ENCODE assay signal across 8 cellular contexts in genomic region chr2:69770193-69770702, GRCh38. TPM values are rescaled to one million over a fixed set of nuclear protein-coding genes. Genes with fewer than 3 reads are reported as not detected.
DNase-seq lines count a peak whose midpoint lies in the region; ATAC-seq, FAIRE-seq and TF ChIP-seq lines count a peak whose summit lies in the region.

No MANE protein-coding gene starts in this region.

- H3K4me3 Mint-ChIP-seq in natural killer cell treated with Interleukin-12 subunit alpha and Interleukin-12 subunit beta and Interleukin-15 and Interleukin-18, amount 100 ng/mL, for 72 hours, result peak overlapping the region; percentile 65

- H3K4me1 Mint-ChIP-seq in natural killer cell treated with Interleukin-12 subunit alpha and Interleukin-12 subunit beta and Interleukin-15 and Interleukin-18, amount 100 ng/mL, for 72 hours (ENCODE audit: low read depth in 2 of 2), result peaks cover 66 to 72% of the 10 kb centered on the region in 2 donors

- peaks cover 0 to 8% (median 6%) of the 10 kb centered on the region in 4 experiments; a peak in 4 of 7 replicates for H3K4me1 ChIP-seq in H1 (replicated peaks in 1 of 4; ENCODE audit: control insufficient read depth in 3 of 4, insufficient read depth in 4 of 4, low read length in 3 of 4)

- H3K36me3 Mint-ChIP-seq in natural killer cell treated with Interleukin-12 subunit alpha and Interleukin-12 subunit beta and Interleukin-15 and Interleukin-18, amount 100 ng/mL, for 72 hours, result no peaks in the 10 kb centered on the region

- H3K14ac ChIP-seq in H1 (ENCODE audit: insufficient read length), result no peak overlapping the region

- H3K4ac ChIP-seq in H1 (replicated peaks; ENCODE audit: insufficient read length, low read depth, low read length), result no peak overlapping the region

- no peaks in the 10 kb centered on the region; the same call in 1 of the 2 replicates for H3K79me1 ChIP-seq in H1 (ENCODE audit: low read depth, low read length)

- no peak overlapping the region for H3K9ac ChIP-seq in H1 (replicated peaks in 1 of 4; ENCODE audit: extremely low read depth in 1 of 4, low read depth in 3 of 4, low read length in 3 of 4)

- no peak overlapping the region for H4K5ac ChIP-seq in H1 (ENCODE audit: insufficient read length, low read depth, low read length)

- no peak overlapping the region for H3K4me2 ChIP-seq in H1 (ENCODE audit: insufficient read depth in 1 of 2, low read depth in 2 of 2, low read length in 2 of 2)

- H2BK5ac ChIP-seq in H1 (ENCODE audit: low read depth, low read length), result no peak overlapping the region

- TF ChIP-seq EP300 in H1 (IDR thresholded peaks at IDR 0.05; ENCODE audit: borderline replicate concordance in 1 of 2, low read depth in 2 of 2, low read length in 2 of 2), result no peak

- H3K79me2 ChIP-seq in H1 (ENCODE audit: control insufficient read depth in 1 of 2, insufficient read depth in 2 of 2, low read length in 2 of 2), result no peaks in the 10 kb centered on the region

- H3K27me3 Mint-ChIP-seq in natural killer cell treated with Interleukin-12 subunit alpha and Interleukin-12 subunit beta and Interleukin-15 and Interleukin-18, amount 100 ng/mL, for 72 hours, result no peaks in the 10 kb centered on the region

- no peak overlapping the region for H4K8ac ChIP-seq in H1 (ENCODE audit: extremely low read depth, insufficient read depth, low read length)

- H4K20me1 ChIP-seq in H1 (replicated peaks in 1 of 2; ENCODE audit: control insufficient read depth in 1 of 2, insufficient read depth in 2 of 2, low read length in 2 of 2), result no peaks in the 10 kb centered on the region

- peak; percentile 87 to 91 for ATAC-seq in natural killer cell treated with Interleukin-12 subunit alpha and Interleukin-12 subunit beta and Interleukin-15 and Interleukin-18, amount 100 ng/mL, for 72 hours
- ATAC-seq in GM18870 (IDR thresholded peaks at IDR 0.05; ENCODE audit: unreplicated experiment), result no peak
- ATAC-seq in GM21576 (IDR thresholded peaks at IDR 0.05; ENCODE audit: unreplicated experiment), result no peak

- H3K9me3 ChIP-seq in H1 (ENCODE audit: insufficient read depth in 2 of 2, low read depth in 1 of 2, low read length in 1 of 2), result no peaks in the 10 kb centered on the region

- H4K91ac ChIP-seq in H1 (replicated peaks; ENCODE audit: insufficient read length, low read length), result no peak overlapping the region

- peak overlapping the region; percentile 29; the same call in 1 of the 2 replicates for H2BK12ac ChIP-seq in H1 (ENCODE audit: low read depth, low read length)

- no peaks in the 10 kb centered on the region for H3K9me3 Mint-ChIP-seq in natural killer cell treated with Interleukin-12 subunit alpha and Interleukin-12 subunit beta and Interleukin-15 and Interleukin-18, amount 100 ng/mL, for 72 hours

- no peaks in the 10 kb centered on the region for H3K36me3 ChIP-seq in H1 (ENCODE audit: control insufficient read depth in 2 of 4, insufficient read depth in 4 of 4, low read length in 3 of 4)

- no peak overlapping the region for H2BK15ac ChIP-seq in H1 (ENCODE audit: low read length)

- peak overlapping the region; percentile 79 to 82 for H3K27ac Mint-ChIP-seq in natural killer cell treated with Interleukin-12 subunit alpha and Interleukin-12 subunit beta and Interleukin-15 and Interleukin-18, amount 100 ng/mL, for 72 hours

- no peak for FAIRE-seq in H1 (lab: Jason Lieb, UNC)

- no peak overlapping the region for H2BK20ac ChIP-seq in H1 (ENCODE audit: low read length)

- no peaks in the 10 kb centered on the region for H3K23me2 ChIP-seq in H1 (ENCODE audit: low read depth, low read length)

- WGBS in H1 (ENCODE audit: extremely low coverage in 1 of 2, insufficient coverage in 1 of 2, insufficient read length in 1 of 2, insufficient replicate concordance in 2 of 2, low coverage in 1 of 2, low lambda C conversion rate in 2 of 2, missing lambda C conversion rate in 1 of 2), 2 experiments, result 87% methylated on average over 5 of the region's 5 CpGs; no CpG with 5 or more reads in 1 of the 2 experiments

- TF ChIP-seq POLR2A in H1 (IDR thresholded peaks at IDR 0.05; ENCODE audit: control extremely low read depth in 1 of 2, low read depth in 2 of 2, low read length in 2 of 2), result no peak

- no peak overlapping the region for H3K18ac ChIP-seq in H1 (ENCODE audit: extremely low read depth, low read length)

- TF ChIP-seq CTCF in RWPE1 (conservative IDR thresholded peaks at IDR 0.05; ENCODE audit: low read depth) (no peak), H1 (IDR thresholded peaks at IDR 0.05; ENCODE audit: control extremely low read depth in 1 of 3, insufficient read depth in 1 of 3, low read depth in 1 of 3, low read length in 3 of 3) (no peak)

- peak overlapping the region; percentile 92 for H2AK5ac ChIP-seq in H1 (ENCODE audit: low read depth, low read length)

- no peak overlapping the region for H3K4me3 ChIP-seq in H1 (ENCODE audit: extremely low read depth in 1 of 4, insufficient read depth in 2 of 4, low read depth in 3 of 4, low read length in 4 of 4)

- no peak overlapping the region for H2BK120ac ChIP-seq in H1 (replicated peaks; ENCODE audit: low read depth, low read length)

- H3K23ac ChIP-seq in H1 (ENCODE audit: insufficient read length), result no peak overlapping the region

- CTCF ChIA-PET in RWPE1 (lab: Yijun Ruan, JAX) (interaction anchor here (0.6 kb wide), 1 partner anchor 99 kb away, joined by 3 read pairs; no protein-coding TSS in a partner anchor), H1 (lab: Charles Lee; ENCODE audit: partially characterized antibody) (interaction anchor here (1.2 to 1.7 kb wide), 2 partner anchors 45 to 51 kb away, joined by 3 to 5 read pairs; no protein-coding TSS in a partner anchor)

- TF ChIP-seq RAD21 in H1 (IDR thresholded peaks at IDR 0.05 in 1 of 2, conservative IDR thresholded peaks at IDR 0.05 in 1 of 2; ENCODE audit: low read depth in 2 of 2, low read length in 2 of 2), result no peak

- no peaks in the 10 kb centered on the region for H3K27me3 ChIP-seq in H1 (replicated peaks in 1 of 4; ENCODE audit: control insufficient read depth in 3 of 4, extremely low read depth in 1 of 4, insufficient read depth in 3 of 4, low read length in 3 of 4)

- H3K27ac ChIP-seq in RWPE1 (peak overlapping the region; percentile 94), H1 (ENCODE audit: low read depth, low read length) (no peak overlapping the region)

- DNase-seq in activated CD8-positive, alpha-beta memory T cell treated with anti-CD3 and anti-CD28 coated beads for 24 hours, result peak; percentile 61
- DNase-seq in activated CD8-positive, alpha-beta memory T cell treated with anti-CD3 and anti-CD28 coated beads, Interleukin-2, amount 50 U/mL, for 4 hours, result no peak
- DNase-seq in RWPE1 (ENCODE audit: low spot score), result peak; percentile 82
- no peak for DNase-seq in H1 (ENCODE audit: low read depth in 1 of 2, low spot score in 2 of 2)
- peak; percentile 75 for DNase-seq in natural killer cell treated with Interleukin-12 subunit alpha and Interleukin-12 subunit beta and Interleukin-15 and Interleukin-18, amount 100 ng/mL, for 72 hours (ENCODE audit: low spot score)
- no peak for DNase-seq in globus pallidus (ENCODE audit: low spot score)

- H2AFZ ChIP-seq in H1 (ENCODE audit: low read length), result no peak overlapping the region

- no peak overlapping the region for H3K56ac ChIP-seq in H1 (replicated peaks; ENCODE audit: insufficient read length, low read depth, low read length)

- POLR2A ChIA-PET in RWPE1 (lab: Yijun Ruan, JAX; ENCODE audit: low non-redundant PET) (no interaction called here), H1 (lab: Charles Lee; ENCODE audit: partially characterized antibody) (no interaction called here)

TF ChIP-seq in H1, 55 proteins besides CTCF, POLR2A, EP300 and RAD21:
- TF ChIP-seq ZNF274 (IDR thresholded peaks at IDR 0.05; ENCODE audit: borderline replicate concordance, extremely low read depth, low read length) (no peak), JUN (IDR thresholded peaks at IDR 0.05; ENCODE audit: low read depth, low read length) (no peak), EGR1 (IDR thresholded peaks at IDR 0.05; ENCODE audit: borderline replicate concordance, low read depth, low read length) (no peak), GTF2F1 (IDR thresholded peaks at IDR 0.05; ENCODE audit: borderline replicate concordance, low read depth, low read length) (no peak), BCL11A (IDR thresholded peaks at IDR 0.05; ENCODE audit: low read depth in 2 of 2, low read length in 2 of 2) (no peak), SIN3A (conservative IDR thresholded peaks at IDR 0.05 in 1 of 2, IDR thresholded peaks at IDR 0.05 in 1 of 2; ENCODE audit: low read depth in 1 of 2, low read length in 2 of 2) (no peak)

RNA-seq across cellular contexts. Expression of gene ANXA4, which starts 28.3 kb away (rescaled TPM):
- 16.9 and 17.6 TPM in 2 replicates for total RNA-seq in H1 (2021; fragmentation: NEBNext Ultra II Directional; extraction: Animal tissue kit (Norgen Biotek cat#: 25700))
- 8.9 and 9.4 TPM in 2 replicates for polyA plus RNA-seq in H1 (2011; rRNA removed)
- polyA plus RNA-seq in H1 (2011; cell fraction: cytosol; rRNA removed), result 17.2 TPM
- polyA plus RNA-seq in H1 (2011; cell fraction: nucleus; rRNA removed), result 20.7 TPM
- 21.8 to 31.5 TPM (median 26.2 TPM) in 4 replicates for polyA plus RNA-seq in H1 (2012, experiment 1 of 2)
- polyA plus RNA-seq in H1 (2012, experiment 2 of 2), result 5.4 TPM
- 10.7 TPM for polyA plus RNA-seq in H1 (2013, experiment 1 of 2)
- polyA plus RNA-seq in H1 (2013, experiment 2 of 2), result 9.8 TPM
- polyA minus RNA-seq in H1 (2011; rRNA and poly(A)+ RNA removed), result 24.1 and 26.9 TPM in 2 replicates
- 6.3 TPM for polyA minus RNA-seq in H1 (2011; cell fraction: cytosol; rRNA and poly(A)+ RNA removed)
- 9.0 TPM for polyA minus RNA-seq in H1 (2011; cell fraction: nucleus; rRNA and poly(A)+ RNA removed)
- 10 to 100 TPM; 15.2 to 21.7 TPM for total RNA-seq in natural killer cell treated with Interleukin-12 subunit alpha and Interleukin-12 subunit beta and Interleukin-15 and Interleukin-18, amount 100 ng/mL, for 72 hours

RNA-seq across cellular contexts. Expression of gene GMCL1, which starts 59.2 kb away (rescaled TPM):
- total RNA-seq in H1 (2021; fragmentation: NEBNext Ultra II Directional; extraction: Animal tissue kit (Norgen Biotek cat#: 25700)), result 21.9 and 26.1 TPM in 2 replicates
- polyA plus RNA-seq in H1 (2011; rRNA removed), result 6.3 and 6.5 TPM in 2 replicates
- polyA plus RNA-seq in H1 (2011; cell fraction: cytosol; rRNA removed), result 10.0 TPM
- 8.7 TPM for polyA plus RNA-seq in H1 (2011; cell fraction: nucleus; rRNA removed)
- 8.0 to 14.4 TPM (median 11.8 TPM) in 4 replicates for polyA plus RNA-seq in H1 (2012, experiment 1 of 2)
- polyA plus RNA-seq in H1 (2012, experiment 2 of 2), result 1.5 TPM
- polyA plus RNA-seq in H1 (2013, experiment 1 of 2), result 26.4 TPM
- polyA plus RNA-seq in H1 (2013, experiment 2 of 2), result 28.5 TPM
- 8.5 and 13.7 TPM in 2 replicates for polyA minus RNA-seq in H1 (2011; rRNA and poly(A)+ RNA removed)
- polyA minus RNA-seq in H1 (2011; cell fraction: cytosol; rRNA and poly(A)+ RNA removed), result 22.4 TPM
- 11.0 TPM for polyA minus RNA-seq in H1 (2011; cell fraction: nucleus; rRNA and poly(A)+ RNA removed)
- 10 to 100 TPM; 18.6 to 36.7 TPM for total RNA-seq in natural killer cell treated with Interleukin-12 subunit alpha and Interleukin-12 subunit beta and Interleukin-15 and Interleukin-18, amount 100 ng/mL, for 72 hours

Comparison
In these comparisons a context has a peak if more than half of its experiments do, and no peak if none do; other contexts are left out.
1. DNase-seq: peak in activated CD8-positive, alpha-beta memory T cell treated with anti-CD3 and anti-CD28 coated beads for 24 hours (single experiment), RWPE1 (single experiment) and natural killer cell treated with Interleukin-12 subunit alpha and Interleukin-12 subunit beta and Interleukin-15 and Interleukin-18, amount 100 ng/mL, for 72 hours (single experiment); none in activated CD8-positive, alpha-beta memory T cell treated with anti-CD3 and anti-CD28 coated beads, Interleukin-2, amount 50 U/mL, for 4 hours (single experiment), H1 (0 of 2) and globus pallidus (single experiment).
2. ATAC-seq: peak in natural killer cell treated with Interleukin-12 subunit alpha and Interleukin-12 subunit beta and Interleukin-15 and Interleukin-18, amount 100 ng/mL, for 72 hours (2 of 2); none in GM18870 (single experiment) and GM21576 (single experiment).